14 cellular contexts compared by ENCODE assay signal in the genomic region with DNA sequence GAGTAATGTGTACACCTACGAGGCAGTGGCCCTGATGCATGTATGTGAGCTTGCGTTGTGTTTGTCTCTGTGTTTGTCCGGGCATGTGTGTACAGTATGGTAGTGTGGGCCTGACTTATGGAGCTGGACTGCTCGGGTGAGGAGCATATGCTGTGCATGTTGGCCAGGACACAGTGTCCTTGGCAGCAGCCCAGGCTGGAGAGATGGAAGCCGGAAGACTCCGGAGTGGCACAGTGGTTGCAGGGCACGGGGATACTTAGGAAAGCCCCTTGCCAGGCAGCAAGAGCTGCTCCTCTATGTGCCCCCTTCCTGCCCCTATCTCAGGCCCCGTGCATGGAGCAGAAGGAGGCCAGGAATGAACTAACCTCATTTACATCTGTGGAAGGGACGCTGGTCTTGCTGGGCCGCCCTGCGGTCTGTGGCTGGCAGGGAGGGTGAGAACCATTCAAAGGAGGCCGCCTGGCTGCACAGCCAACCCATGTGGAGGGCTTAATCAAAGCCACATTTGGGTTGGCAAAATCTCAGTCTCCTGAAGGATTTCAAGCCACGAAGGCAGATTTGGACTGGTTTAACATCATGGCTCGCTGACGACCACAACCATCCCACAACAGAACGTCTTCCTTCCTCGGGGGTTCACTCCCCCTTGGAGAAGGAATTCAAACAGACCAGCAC. TPM values are rescaled to one million over a fixed set of nuclear protein-coding genes. Genes with fewer than 3 reads are reported as not detected.
DNase-seq lines count a peak whose midpoint lies in the region; ATAC-seq, FAIRE-seq and TF ChIP-seq lines count a peak whose summit lies in the region.
"Had no signal": no experiment of that assay in that cellular context is flagged by ENCODE, and none has a peak within 500 bp of the region (broad histone marks: within the 10 kb centered on the region; RNA-seq: fewer than 3 reads in every experiment).

No MANE protein-coding gene starts in this region.

- TF ChIP-seq POLR2A in upper lobe of left lung (IDR thresholded peaks at IDR 0.05) = no peak

- peak; percentile 28 to 66 for ATAC-seq in upper lobe of left lung (ENCODE audit: low FRiP score in 2 of 2)
- ATAC-seq in HG02973 (IDR thresholded peaks at IDR 0.05; ENCODE audit: unreplicated experiment) = no peak

- peak overlapping the region in 1 of 4 donors; percentile 43 for H3K27ac ChIP-seq in upper lobe of left lung
- H3K27ac ChIP-seq: right lobe of liver had no signal

- peaks cover 0 to 4% (median 0%) of the 10 kb centered on the region in 4 donors for H3K4me1 ChIP-seq in upper lobe of left lung
- H3K4me1 ChIP-seq: right lobe of liver had no signal

- H3K9me3 ChIP-seq in upper lobe of left lung = peaks cover 0 to 6% (median 4%) of the 10 kb centered on the region in 4 donors
- H3K9me3 ChIP-seq: right lobe of liver, thoracic aorta had no signal

- no peak for TF ChIP-seq EP300 in upper lobe of left lung (IDR thresholded peaks at IDR 0.05)

- H3K27me3 ChIP-seq in upper lobe of left lung = no peaks in the 10 kb centered on the region
- H3K27me3 ChIP-seq: right lobe of liver had no signal

- FAIRE-seq in HTR-8/SVneo (lab: Jason Lieb, UNC) = no peak

- DNase-seq in anterior cingulate cortex (lab: John Stamatoyannopoulos, UW) (peak in 42 of 58 donors; percentile 15 to 67 (median 41)), fibroblast of the conjunctiva (ENCODE audit: low read depth) (peak; percentile 87), nucleus accumbens (lab: John Stamatoyannopoulos, UW) (peak in 33 of 56 donors; percentile 6 to 72 (median 24)), upper lobe of left lung (no peak), DMS79 (lab: John Stamatoyannopoulos, UW) (no peak), NCI-H2196 treated with DMSO at 0.1 percent for 48 hours (lab: John Stamatoyannopoulos, UW; ENCODE audit: unreplicated experiment) (no peak), HTR-8/SVneo (ENCODE audit: insufficient read length, low spot score) (no peak)
- DNase-seq: effector memory CD4-positive, alpha-beta T cell; GOT3; NCI-H524 treated with DMSO at 0.1 percent for 48 hours had no signal

- H3K36me3 ChIP-seq in upper lobe of left lung = peaks cover 0 to 22% (median 10%) of the 10 kb centered on the region in 4 donors
- H3K36me3 ChIP-seq: right lobe of liver, thoracic aorta had no signal

- H3K4me3 ChIP-seq in upper lobe of left lung = no peak overlapping the region
- H3K4me3 ChIP-seq: right lobe of liver, thoracic aorta had no signal

- WGBS in upper lobe of left lung, 2 donors = 66 to 85% methylated on average over 13 to 17 of the region's 17 CpGs

- TF ChIP-seq CTCF in upper lobe of left lung (IDR thresholded peaks at IDR 0.05) = no peak

RNA-seq across cellular contexts. Expression of gene RCVRN, which starts 32.2 kb away (rescaled TPM):
- total RNA-seq in upper lobe of left lung = 1 to 10 TPM in 1 of 6 donors, under 1 TPM in 3, not detected in 2; 0.10 to 6.9 (median 0.27) TPM
- total RNA-seq: HT-29, right lobe of liver had no signal

Comparison
In these comparisons a context has a peak if more than half of its experiments do, and no peak if none do; other contexts are left out.
1. DNase-seq: peak in anterior cingulate cortex (42 of 58), fibroblast of the conjunctiva (single experiment) and nucleus accumbens (33 of 56); none in upper lobe of left lung (0 of 2), DMS79 (single experiment), NCI-H2196 treated with DMSO at 0.1 percent for 48 hours (single experiment) and HTR-8/SVneo (single experiment).